In genomic region chr21:44929242-44929798, GRCh38 we compare ENCODE assay signal across 12 cellular contexts. TPM values are rescaled to one million over a fixed set of nuclear protein-coding genes. Genes with fewer than 3 reads are reported as not detected.
A peak's percentile ranks its signal among the peaks of the same experiment; 100 is the strongest.
DNase-seq lines count a peak whose midpoint lies in the region; ATAC-seq and TF ChIP-seq lines count a peak whose summit lies in the region.
"Had no signal": no experiment of that assay in that cellular context is flagged by ENCODE, and none has a peak within 500 bp of the region (broad histone marks: within the 10 kb centered on the region; RNA-seq: fewer than 3 reads in every experiment).

No MANE protein-coding gene starts in this region.

- H3K4me3 ChIP-seq in BLaER1 treated with 17β-estradiol and CSF1 and Interleukin-3, amounts not matched to agents 10 nM and 100 nM = peak overlapping the region in 7 of 10 experiments; percentile 9 to 99 (median 74); a peak in 13 of 20 replicates
- H3K4me3 ChIP-seq in GM12865 (ENCODE audit: low read depth, low read length) (peak overlapping the region; percentile 82), thyroid gland (replicated peaks in 1 of 3) (no peak overlapping the region)
- H3K4me3 ChIP-seq: esophagus squamous epithelium had no signal

- peaks cover 18% of the 10 kb centered on the region for H3K36me3 Mint-ChIP-seq in activated CD4-positive, alpha-beta memory T cell treated with anti-CD3 and anti-CD28 coated beads, Interleukin-2, amount 10 ng/mL, durations not matched to agents 7 days and 5 days (ENCODE audit: low read depth)
- no peaks in the 10 kb centered on the region for H3K36me3 Mint-ChIP-seq in naive B cell

- intact Hi-C loops in thyroid gland (cut with DNase I) = no loop called here

- CTCF ChIA-PET in activated CD4-positive, alpha-beta memory T cell treated with anti-CD3 and anti-CD28 coated beads, Interleukin-2, amount 10 ng/mL, durations not matched to agents 7 days and 5 days (lab: Charles Lee) = interaction anchor here (0.9 to 2.1 kb wide), 4 partner anchors 11 to 129 kb away, joined by 3 to 10 read pairs (median 5); partner anchors contain the start of gene SLX9

- POLR2A ChIA-PET in activated CD4-positive, alpha-beta memory T cell treated with anti-CD3 and anti-CD28 coated beads, Interleukin-2, amount 10 ng/mL, durations not matched to agents 7 days and 5 days (lab: Charles Lee) = interaction anchor here (0.8 to 9.1 kb wide), 4 partner anchors 9 to 128 kb away, joined by 3 to 203 read pairs (median 13); partner anchors contain the start of genes ITGB2 and UBE2G2

- peak overlapping the region; percentile 94 to 100 (median 98) for H3K4me2 ChIP-seq in BLaER1 treated with 17β-estradiol and CSF1 and Interleukin-3, amounts not matched to agents 10 nM and 100 nM

- TF ChIP-seq POLR2A in thyroid gland (IDR thresholded peaks at IDR 0.05) = no peak

- H3K9me3 ChIP-seq in BLaER1 treated with 17β-estradiol and CSF1 and Interleukin-3, amounts not matched to agents 10 nM and 100 nM (replicated peaks in 1 of 11) = peaks cover 0 to 4% (median 0%) of the 10 kb centered on the region in 11 experiments; a peak in 1 of 22 replicates
- H3K9me3 ChIP-seq in thyroid gland = no peaks in the 10 kb centered on the region
- H3K9me3 ChIP-seq: esophagus squamous epithelium had no signal

- DNase-seq in GM12865 (ENCODE audit: low read depth) (peak; percentile 42), naive B cell (no peak), UCSD-AML1 (lab: John Stamatoyannopoulos, UW; ENCODE audit: unreplicated experiment) (no peak), thyroid gland (no peak)
- DNase-seq in activated CD4-positive, alpha-beta memory T cell treated with anti-CD3 and anti-CD28 coated beads, Interleukin-2, amount 10 ng/mL, durations not matched to agents 7 days and 5 days = no peak
- DNase-seq: COR-L47, esophagus squamous epithelium, NCI-H748 treated with DMSO at 0.1 percent for 48 hours had no signal

- peaks cover 63 to 100% (median 81%) of the 10 kb centered on the region in 10 experiments for H3K4me1 ChIP-seq in BLaER1 treated with 17β-estradiol and CSF1 and Interleukin-3, amounts not matched to agents 10 nM and 100 nM
- peaks cover 12 to 39% of the 10 kb centered on the region in 2 donors for H3K4me1 ChIP-seq in thyroid gland

- H3K27ac Mint-ChIP-seq in activated CD4-positive, alpha-beta memory T cell treated with anti-CD3 and anti-CD28 coated beads, Interleukin-2, amount 10 ng/mL, durations not matched to agents 7 days and 5 days = peak overlapping the region; percentile 94
- peak overlapping the region in 5 of 6 donors; percentile 79 to 97 (median 83) for H3K27ac Mint-ChIP-seq in naive B cell

- H3K27me3 Mint-ChIP-seq in activated CD4-positive, alpha-beta memory T cell treated with anti-CD3 and anti-CD28 coated beads, Interleukin-2, amount 10 ng/mL, durations not matched to agents 7 days and 5 days = no peaks in the 10 kb centered on the region
- no peaks in the 10 kb centered on the region for H3K27me3 Mint-ChIP-seq in naive B cell

- whole genome bisulfite sequencing in thyroid gland, 2 donors = 72 to 92% methylated on average over 6 of the region's 6 CpGs

- H3K27ac ChIP-seq in BLaER1 treated with 17β-estradiol and CSF1 and Interleukin-3, amounts not matched to agents 10 nM and 100 nM = peak overlapping the region; percentile 48 to 100 (median 98)
- no peak overlapping the region for H3K27ac ChIP-seq in thyroid gland
- H3K27ac ChIP-seq: HL-60 had no signal

- H3K9ac ChIP-seq in BLaER1 treated with 17β-estradiol and CSF1 and Interleukin-3, amounts not matched to agents 10 nM and 100 nM = peak overlapping the region; percentile 60 to 99 (median 94); a peak in 18 of 22 replicates

- H3K9me3 Mint-ChIP-seq in activated CD4-positive, alpha-beta memory T cell treated with anti-CD3 and anti-CD28 coated beads, Interleukin-2, amount 10 ng/mL, durations not matched to agents 7 days and 5 days = no peaks in the 10 kb centered on the region
- peaks cover 0 to 3% (median 0%) of the 10 kb centered on the region in 7 donors for H3K9me3 Mint-ChIP-seq in naive B cell

- ATAC-seq in naive B cell (ENCODE audit: low read depth in 2 of 2) (no peak), HG03442 (IDR thresholded peaks at IDR 0.05; ENCODE audit: unreplicated experiment) (no peak), HG03354 (IDR thresholded peaks at IDR 0.05; ENCODE audit: poor library complexity, severe bottlenecking, unreplicated experiment) (no peak)

- no peak for TF ChIP-seq CTCF in GM12865 (IDR thresholded peaks at IDR 0.05; ENCODE audit: insufficient read depth, low read depth, low read length, missing control alignments)
- no peak for TF ChIP-seq CTCF in thyroid gland (IDR thresholded peaks at IDR 0.05)

- peak overlapping the region; percentile 75 for H3K4me3 Mint-ChIP-seq in activated CD4-positive, alpha-beta memory T cell treated with anti-CD3 and anti-CD28 coated beads, Interleukin-2, amount 10 ng/mL, durations not matched to agents 7 days and 5 days
- H3K4me3 Mint-ChIP-seq in naive B cell = peak overlapping the region; percentile 70 to 97 (median 94)

- peaks cover 0 to 27% (median 13%) of the 10 kb centered on the region in 11 experiments; a peak in 11 of 22 replicates for H3K27me3 ChIP-seq in BLaER1 treated with 17β-estradiol and CSF1 and Interleukin-3, amounts not matched to agents 10 nM and 100 nM
- H3K27me3 ChIP-seq in thyroid gland = peaks cover 18% of the 10 kb centered on the region

- peaks cover 0 to 26% (median 6%) of the 10 kb centered on the region in 11 experiments; a peak in 12 of 22 replicates for H3K36me3 ChIP-seq in BLaER1 treated with 17β-estradiol and CSF1 and Interleukin-3, amounts not matched to agents 10 nM and 100 nM
- H3K36me3 ChIP-seq in thyroid gland = no peaks in the 10 kb centered on the region
- H3K36me3 ChIP-seq: esophagus squamous epithelium had no signal

- H4K20me1 ChIP-seq in BLaER1 treated with 17β-estradiol and CSF1 and Interleukin-3, amounts not matched to agents 10 nM and 100 nM = peaks cover 0 to 18% (median 12%) of the 10 kb centered on the region in 11 experiments; a peak in 15 of 22 replicates

- H3K4me1 Mint-ChIP-seq in activated CD4-positive, alpha-beta memory T cell treated with anti-CD3 and anti-CD28 coated beads, Interleukin-2, amount 10 ng/mL, durations not matched to agents 7 days and 5 days = peaks cover 70% of the 10 kb centered on the region
- peaks cover 68 to 81% (median 72%) of the 10 kb centered on the region in 3 donors for H3K4me1 Mint-ChIP-seq in naive B cell

RNA-seq across cellular contexts. Expression of gene ITGB2, which starts 8.6 kb away (rescaled TPM):
- total RNA-seq in activated CD4-positive, alpha-beta memory T cell treated with anti-CD3 and anti-CD28 coated beads, Interleukin-2, amount 10 ng/mL, durations not matched to agents 7 days and 5 days = 100 to 1,000 TPM; 631 to 642 TPM
- 100 to 1,000 TPM; 220 to 346 (median 303) TPM for polyA plus RNA-seq in naive B cell (ENCODE audit: low read depth in 6 of 6)
- 10 to 100 TPM; 18.4 to 79.4 (median 27.5) TPM for total RNA-seq in thyroid gland

RNA-seq across cellular contexts. Expression of gene SLX9, which starts 10.5 kb away (rescaled TPM):
- total RNA-seq in activated CD4-positive, alpha-beta memory T cell treated with anti-CD3 and anti-CD28 coated beads, Interleukin-2, amount 10 ng/mL, durations not matched to agents 7 days and 5 days = 10 to 100 TPM; 42.4 to 47.0 TPM
- polyA plus RNA-seq in naive B cell (ENCODE audit: low read depth in 6 of 6) = 10 to 100 TPM in 5 of 6 donors, 1 to 10 TPM in 1; 7.8 to 14.2 (median 12.3) TPM
- total RNA-seq in thyroid gland = 10 to 100 TPM in 3 of 4 donors, 1 to 10 TPM in 1; 4.8 to 19.1 (median 11.2) TPM

RNA-seq across cellular contexts. Expression of gene PTTG1IP, which starts 55.8 kb away (rescaled TPM):
- 10 to 100 TPM; 80.3 to 82.6 TPM for total RNA-seq in activated CD4-positive, alpha-beta memory T cell treated with anti-CD3 and anti-CD28 coated beads, Interleukin-2, amount 10 ng/mL, durations not matched to agents 7 days and 5 days
- polyA plus RNA-seq in naive B cell (ENCODE audit: low read depth in 6 of 6) = 10 to 100 TPM; 28.1 to 43.5 (median 36.1) TPM
- total RNA-seq in thyroid gland = 100 to 1,000 TPM; 256 to 374 (median 309) TPM

Comparison
In these comparisons a context has a peak if more than half of its experiments do, and no peak if none do; other contexts are left out.
1. H3K27ac ChIP-seq: peak in BLaER1 treated with 17β-estradiol and CSF1 and Interleukin-3, amounts not matched to agents 10 nM and 100 nM (11 of 11); none in thyroid gland (0 of 3).
2. H3K4me3 ChIP-seq: peak in BLaER1 treated with 17β-estradiol and CSF1 and Interleukin-3, amounts not matched to agents 10 nM and 100 nM (7 of 10) and GM12865 (single experiment); none in thyroid gland (0 of 3).
3. RNA of gene ITGB2, which starts 8.6 kb away (total RNA-seq): 631 to 642 TPM in activated CD4-positive, alpha-beta memory T cell treated with anti-CD3 and anti-CD28 coated beads, Interleukin-2, amount 10 ng/mL, durations not matched to agents 7 days and 5 days; 18.4 to 79.4 TPM in thyroid gland; every median in the first group is over 4 times any median in the second.